23 cellular contexts compared by ENCODE assay signal in the genomic region with DNA sequence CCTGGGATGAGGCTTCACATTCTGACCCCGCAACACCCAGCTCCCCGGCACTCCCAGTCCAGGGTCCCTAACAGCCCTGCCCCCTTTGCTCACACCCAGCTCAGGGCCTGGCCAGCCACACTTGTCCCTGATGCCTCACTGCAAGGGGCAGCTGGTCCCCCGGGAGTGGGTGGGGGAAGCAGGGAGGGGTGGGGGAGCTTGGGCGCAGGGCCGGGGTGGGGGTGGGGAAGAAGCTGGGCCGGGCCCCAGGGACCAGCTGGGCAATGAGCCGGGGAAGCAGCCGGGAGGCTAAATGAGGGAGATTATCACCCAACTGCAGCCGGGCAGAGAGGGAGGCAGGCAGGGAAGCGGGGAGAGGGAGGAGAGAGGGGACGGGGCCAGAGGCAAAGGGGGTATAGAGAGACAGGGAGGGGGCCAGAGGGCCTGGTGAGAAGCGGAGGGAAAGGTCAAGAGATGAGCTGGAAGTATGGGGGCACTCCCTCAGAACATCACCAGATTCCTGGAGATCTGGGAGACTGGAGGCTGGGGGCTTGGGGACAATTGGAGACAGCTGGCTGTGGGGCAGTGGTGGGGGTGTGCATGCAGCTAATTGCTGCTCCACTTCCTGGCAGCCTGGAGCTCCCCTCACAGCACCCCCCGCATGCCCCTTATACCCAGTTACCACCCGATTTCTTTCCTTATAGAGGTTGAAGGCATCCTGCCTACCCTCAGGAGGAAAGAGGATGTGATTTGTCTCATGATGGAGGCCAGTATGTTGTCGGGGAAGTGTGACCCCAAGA. TPM values are rescaled to one million over a fixed set of nuclear protein-coding genes. Genes with fewer than 3 reads are reported as not detected.
DNase-seq lines count a peak whose midpoint lies in the region; TF ChIP-seq lines count a peak whose summit lies in the region.
"Had no signal": no experiment of that assay in that cellular context is flagged by ENCODE, and none has a peak within 500 bp of the region (broad histone marks: within the 10 kb centered on the region; RNA-seq: fewer than 3 reads in every experiment).

No MANE protein-coding gene starts in this region.

- H3K9me3 Mint-ChIP-seq in H9: no peaks in the 10 kb centered on the region; a peak in 3 of 5 replicates
- H3K9me3 Mint-ChIP-seq: central memory CD8-positive, alpha-beta T cell; mesothelial cell of epicardium; stimulated activated effector memory CD8-positive, alpha-beta T cell treated with anti-CD3 and anti-CD28 coated beads, Interleukin-12 subunit alpha, Interleukin-12 subunit beta, amount 100 ng/mL, for 72 hours had no signal

- TF ChIP-seq CTCF in H9 (conservative IDR thresholded peaks at IDR 0.05) (no peak), right atrium auricular region (IDR thresholded peaks at IDR 0.05) (no peak)

- H3K56ac ChIP-seq in H9 (ENCODE audit: insufficient read length, low read depth, low read length): no peak overlapping the region

- H2BK12ac ChIP-seq in H9 (ENCODE audit: insufficient read length, low read depth, low read length): no peak overlapping the region

- no peak overlapping the region for H3K14ac ChIP-seq in H9 (ENCODE audit: insufficient read depth, low read length)

- no peak overlapping the region for H3K4ac ChIP-seq in H9 (ENCODE audit: low read depth, low read length)

- H3K4me3 Mint-ChIP-seq in H9: peak overlapping the region in 1 of 2 experiments; percentile 53; a peak in 1 of 5 replicates
- H3K4me3 Mint-ChIP-seq: activated CD8-positive, alpha-beta T cell treated with anti-CD3 and anti-CD28 coated beads, Interleukin-2, amount 10 ng/mL, durations not matched to agents 7 days and 5 days; central memory CD8-positive, alpha-beta T cell; mesothelial cell of epicardium; stimulated activated effector memory CD8-positive, alpha-beta T cell treated with anti-CD3 and anti-CD28 coated beads, Interleukin-12 subunit alpha, Interleukin-12 subunit beta, amount 100 ng/mL, for 72 hours had no signal

- H2AK5ac ChIP-seq in H9 (ENCODE audit: insufficient read length, low read length): no peak overlapping the region

- H3K79me1 ChIP-seq in H9 (ENCODE audit: insufficient read depth, low read depth, low read length, poor library complexity, severe bottlenecking): no peaks in the 10 kb centered on the region

- peaks cover 58 to 78% of the 10 kb centered on the region in 2 experiments for H3K4me1 Mint-ChIP-seq in H9

- no peak overlapping the region for H3T11ph ChIP-seq in H9 (ENCODE audit: low read length)

- no CpG with 5 or more reads among the region's 15 CpGs for WGBS in H9 (ENCODE audit: extremely low coverage, insufficient read length, low lambda C conversion rate)

- no peak overlapping the region for H2BK15ac ChIP-seq in H9 (ENCODE audit: low read depth, low read length)

- H3K36me3 ChIP-seq in BLaER1 (peaks cover 4% of the 10 kb centered on the region; the same call in 1 of the 2 replicates), H7 (replicated peaks; ENCODE audit: control insufficient read depth, insufficient read depth, low read length) (no peaks in the 10 kb centered on the region), right atrium auricular region (peaks cover under 1% of the 10 kb centered on the region)
- H3K36me3 ChIP-seq: gastrocnemius medialis had no signal

- no peak overlapping the region for H3K18ac ChIP-seq in H9 (ENCODE audit: insufficient read length, low read depth, low read length)

- no peak overlapping the region for H2AFZ ChIP-seq in H9 (ENCODE audit: low read length)

- H2BK120ac ChIP-seq in H9 (ENCODE audit: low read depth, low read length, poor library complexity, severe bottlenecking): no peak overlapping the region

- peaks cover 67% of the 10 kb centered on the region for H3K27me3 Mint-ChIP-seq in H9 (ENCODE audit: low read depth)

- no peak overlapping the region for H3K27ac Mint-ChIP-seq in H9
- H3K27ac Mint-ChIP-seq: activated CD8-positive, alpha-beta T cell treated with anti-CD3 and anti-CD28 coated beads, Interleukin-2, amount 10 ng/mL, durations not matched to agents 7 days and 5 days; mesothelial cell of epicardium; stimulated activated effector memory CD8-positive, alpha-beta T cell treated with anti-CD3 and anti-CD28 coated beads, Interleukin-12 subunit alpha, Interleukin-12 subunit beta, amount 100 ng/mL, for 72 hours had no signal

- no peak overlapping the region for H4K5ac ChIP-seq in H9 (ENCODE audit: insufficient read length, low read depth, low read length)

- peaks cover 88% of the 10 kb centered on the region for H3K4me1 ChIP-seq in BLaER1
- H3K4me1 ChIP-seq in H9 (ENCODE audit: insufficient read depth, low read length): peaks cover 15% of the 10 kb centered on the region; the same call in 1 of the 2 replicates
- H3K4me1 ChIP-seq in right atrium auricular region: peaks cover 0 to 79% of the 10 kb centered on the region in 2 donors

- H3K27ac ChIP-seq in BLaER1: peak overlapping the region; percentile 75
- H3K27ac ChIP-seq in H9 (ENCODE audit: insufficient read length, low read depth, low read length): no peak overlapping the region
- no peak overlapping the region for H3K27ac ChIP-seq in right atrium auricular region
- H3K27ac ChIP-seq: gastrocnemius medialis, testis had no signal

- H3K79me2 ChIP-seq in H9 (ENCODE audit: insufficient read depth, low read length): no peaks in the 10 kb centered on the region

- H4K8ac ChIP-seq in H9 (replicated peaks; ENCODE audit: insufficient read length, low read depth, low read length): no peak overlapping the region

- H3K36me3 Mint-ChIP-seq in H9 (ENCODE audit: insufficient read depth in 1 of 3, low read depth in 3 of 3): peaks cover 0 to under 1% (median 0%) of the 10 kb centered on the region in 3 experiments; a peak in 2 of 7 replicates

- H2BK5ac ChIP-seq in H9 (ENCODE audit: insufficient read length, low read length): no peak overlapping the region

- peak overlapping the region; percentile 51 for H3K4me3 ChIP-seq in BLaER1
- no peak overlapping the region for H3K4me3 ChIP-seq in H7 (ENCODE audit: insufficient read depth, low read depth, low read length)
- H3K4me3 ChIP-seq in right atrium auricular region: no peak overlapping the region
- H3K4me3 ChIP-seq: gastrocnemius medialis, testis had no signal

- H4K20me1 ChIP-seq in BLaER1: no peaks in the 10 kb centered on the region
- peaks cover 3% of the 10 kb centered on the region for H4K20me1 ChIP-seq in H9 (ENCODE audit: control insufficient read depth, insufficient read depth, insufficient read length)

- H3K4me2 ChIP-seq in BLaER1: peak overlapping the region; percentile 98
- no peak overlapping the region for H3K4me2 ChIP-seq in H9 (ENCODE audit: insufficient read depth, insufficient read length, low read length)

- H3K9ac ChIP-seq in BLaER1 (no peak overlapping the region; the same call in 1 of the 2 replicates), H9 (ENCODE audit: extremely low read depth, insufficient read length, low read length) (no peak overlapping the region)

- H3K27me3 ChIP-seq in BLaER1 (no peaks in the 10 kb centered on the region), H7 (ENCODE audit: control insufficient read depth, insufficient read depth, low read length) (peaks cover 51% of the 10 kb centered on the region), H9 (ENCODE audit: insufficient read depth, low read length) (peaks cover 12% of the 10 kb centered on the region; the same call in 1 of the 2 replicates), right atrium auricular region (no peaks in the 10 kb centered on the region)
- H3K27me3 ChIP-seq: testis had no signal

- H3K23ac ChIP-seq in H9 (ENCODE audit: insufficient read length, low read depth, low read length): no peak overlapping the region

- H3K23me2 ChIP-seq in H9 (ENCODE audit: insufficient read length, low read depth, low read length, poor library complexity, severe bottlenecking): peaks cover 4% of the 10 kb centered on the region

- DNase-seq in H7: peak; percentile 76
- peak; percentile 75 for DNase-seq in OCI-M1 (lab: John Stamatoyannopoulos, UW)
- peak; percentile 62 for DNase-seq in left kidney (ENCODE audit: low read depth, low spot score)
- no peak for DNase-seq in H9
- DNase-seq in right atrium auricular region (ENCODE audit: low spot score): no peak
- DNase-seq in AG20443 (ENCODE audit: low spot score): no peak
- DNase-seq: activated CD8-positive, alpha-beta T cell treated with anti-CD3 and anti-CD28 coated beads, Interleukin-2, amount 10 ng/mL, durations not matched to agents 7 days and 5 days; activated naive CD4-positive, alpha-beta T cell treated with anti-CD3 and anti-CD28 coated beads, Interleukin-2, amount 50 U/mL, for 16 hours; activated T-cell treated with anti-CD3 and anti-CD28 coated beads, Interleukin-2, amount 50 U/mL, for 48 hours; aorta; gastrocnemius medialis; left colon; NCI-H1048; NCI-H345; testis had no signal

- H4K91ac ChIP-seq in H9 (ENCODE audit: insufficient read length, low read depth, low read length): no peak overlapping the region

- H2BK20ac ChIP-seq in H9 (ENCODE audit: low read depth, low read length, poor library complexity, severe bottlenecking): no peak overlapping the region

- H3K9me3 ChIP-seq in BLaER1 (no peaks in the 10 kb centered on the region), H9 (ENCODE audit: control insufficient read depth, low read depth, low read length) (no peaks in the 10 kb centered on the region), right atrium auricular region (no peaks in the 10 kb centered on the region)
- H3K9me3 ChIP-seq: gastrocnemius medialis, testis had no signal

RNA-seq across cellular contexts. Expression of a gene that starts 2.5 kb away (rescaled TPM):
- total RNA-seq in H7 (2014; rRNA removed; shearing (Covaris generic)): 0.07 and 1.2 TPM in 2 replicates
- total RNA-seq in H9 (2021) (0.37 and 0.42 TPM in 2 replicates), right atrium auricular region (not detected)
- total RNA-seq: activated CD8-positive, alpha-beta T cell treated with anti-CD3 and anti-CD28 coated beads, Interleukin-2, amount 10 ng/mL, durations not matched to agents 7 days and 5 days; epithelial cell of proximal tubule; left colon; renal cortical epithelial cell; Right ventricle myocardium inferior had no signal

RNA-seq across cellular contexts. Expression of a gene that starts 13.0 kb away (rescaled TPM):
- total RNA-seq in H7 (2014; rRNA removed; shearing (Covaris generic)): 53.4 and 71.7 TPM in 2 replicates
- total RNA-seq in H9 (2021): 32.0 and 34.5 TPM in 2 replicates
- total RNA-seq in right atrium auricular region: 10 to 100 TPM; 21.6 to 23.3 TPM

RNA-seq across cellular contexts. Expression of a gene that starts 31.9 kb away (rescaled TPM):
- 104 and 113 TPM in 2 replicates for total RNA-seq in H7 (2014; rRNA removed; shearing (Covaris generic))
- total RNA-seq in H9 (2021) (45.1 and 46.5 TPM in 2 replicates), right atrium auricular region (100 to 1,000 TPM; 206 to 228 TPM)

RNA-seq across cellular contexts. Expression of a gene that starts 32.1 kb away (rescaled TPM):
- total RNA-seq in H7 (2014; rRNA removed; shearing (Covaris generic)): 2.9 and 4.2 TPM in 2 replicates
- total RNA-seq in H9 (2021) (7.7 and 8.8 TPM in 2 replicates), right atrium auricular region (1 to 10 TPM; 1.8 to 4.3 TPM)

RNA-seq across cellular contexts. Expression of a gene that starts 59.6 kb away (rescaled TPM):
- 155 and 158 TPM in 2 replicates for total RNA-seq in H7 (2014; rRNA removed; shearing (Covaris generic))
- 139 and 140 TPM in 2 replicates for total RNA-seq in H9 (2021)
- total RNA-seq in right atrium auricular region: 100 to 1,000 TPM; 150 to 157 TPM
- total RNA-seq: T-helper 2 cell treated with Interferon-gamma antibody and Interleukin-4, amounts not matched to agents 100 ng/mL and 5 ng/mL, for 36 hours had no signal

Comparison
In these comparisons a context has a peak if more than half of its experiments do, and no peak if none do; other contexts are left out.
1. DNase-seq: peak in H7 (single experiment), OCI-M1 (single experiment) and left kidney (single experiment); none in H9 (single experiment), right atrium auricular region (single experiment) and AG20443 (single experiment).